In the genomic region with DNA sequence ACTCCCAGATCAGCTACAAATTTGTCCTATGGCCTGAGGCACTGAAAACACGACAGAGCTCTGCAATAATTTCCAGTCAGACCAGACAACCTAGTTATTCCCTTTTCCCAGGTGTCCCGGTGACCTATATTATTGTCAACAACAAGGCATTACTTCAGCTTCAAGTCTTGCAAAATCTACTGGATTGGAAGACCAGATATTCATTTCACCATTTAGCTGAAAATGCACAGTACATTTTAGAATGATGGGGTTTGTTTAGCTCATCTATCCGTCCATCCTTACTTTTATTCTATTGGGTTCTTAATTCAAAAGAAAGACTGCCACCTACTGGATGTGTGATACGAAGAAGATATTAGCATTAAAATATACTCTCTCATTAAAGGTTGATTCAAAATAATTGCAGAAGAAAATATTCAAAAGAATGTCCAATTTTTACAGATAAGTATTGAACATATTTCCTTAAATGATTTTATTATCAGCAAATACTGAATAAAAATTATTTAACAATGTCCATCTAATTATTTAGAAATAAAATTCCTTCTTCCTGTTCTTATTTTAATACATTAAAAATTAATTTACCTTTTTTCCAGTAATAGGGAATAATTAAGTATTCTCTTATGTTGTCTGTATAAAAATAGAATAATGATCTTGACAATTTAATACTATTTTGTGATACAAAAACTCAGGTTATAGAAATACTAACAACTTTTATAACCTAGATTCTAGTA, we compare ENCODE assay signal across 8 cellular contexts.
DNase-seq lines count a peak whose midpoint lies in the region; ATAC-seq and TF ChIP-seq lines count a peak whose summit lies in the region.

No MANE protein-coding gene starts in this region.

- no peaks in the 10 kb centered on the region for H3K9me3 Mint-ChIP-seq in WTC11

- CTCF ChIA-PET in WTC11 (lab: Charles Lee), result interaction anchor here (0.8 to 2.2 kb wide), 20 partner anchors 9 to 721 kb away, joined by 3 to 24 read pairs (median 4); no protein-coding TSS in a partner anchor

- H3K4me3 Mint-ChIP-seq in WTC11, result no peak overlapping the region

- no peak overlapping the region for H3K4me3 ChIP-seq in NB4 (ENCODE audit: low read depth, low read length)

- no peak for TF ChIP-seq POLR2A in NB4 (IDR thresholded peaks at IDR 0.05; ENCODE audit: extremely low read depth, insufficient read length)

- POLR2A ChIA-PET in WTC11 (lab: Charles Lee), result no interaction called here

- DNase-seq in EL (peak; percentile 50), NB4 (ENCODE audit: low read depth) (peak; percentile 32), WTC11 (ENCODE audit: low spot score) (no peak), kidney tubule cell (ENCODE audit: low spot score) (peak; percentile 45), iPS-NIHi11 (ENCODE audit: low spot score) (no peak)
- DNase-seq in stimulated activated CD4-positive, alpha-beta T cell treated with anti-CD3 and anti-CD28 coated beads, Interleukin-2, amount 100 ng/mL, for 48 hours, result no peak
- no peak for DNase-seq in stimulated activated naive CD4-positive, alpha-beta T cell (lab: John Stamatoyannopoulos, UW)

- TF ChIP-seq CTCF in NB4 (IDR thresholded peaks at IDR 0.05; ENCODE audit: low read depth, low read length) (no peak), WTC11 (IDR thresholded peaks at IDR 0.05) (0 out of 2 replicates have a peak, but pooled peaks have one; percentile 16)

- H3K27me3 Mint-ChIP-seq in WTC11 (ENCODE audit: low read depth), result no peaks in the 10 kb centered on the region

- ATAC-seq in WTC11, result no peak
- ATAC-seq in GM21786 (IDR thresholded peaks at IDR 0.05; ENCODE audit: unreplicated experiment), result no peak

- H3K4me1 Mint-ChIP-seq in WTC11, result 0 out of 2 replicates have a peak, but pooled peaks cover 2% of the 10 kb centered on the region

- no peaks in the 10 kb centered on the region for H3K36me3 Mint-ChIP-seq in WTC11

- H3K27ac Mint-ChIP-seq in WTC11, result no peak overlapping the region

TF ChIP-seq in WTC11, 78 proteins besides CTCF, POLR2A, EP300 and RAD21:
- TF ChIP-seq SOX15 (CRISPR knock-in tag; IDR thresholded peaks at IDR 0.05) (no peak), ZNF671 (CRISPR knock-in tag; IDR thresholded peaks at IDR 0.05) (no peak), MXD4 (CRISPR knock-in tag; IDR thresholded peaks at IDR 0.05; ENCODE audit: borderline replicate concordance) (no peak), GABPB1 (CRISPR knock-in tag; IDR thresholded peaks at IDR 0.05) (no peak), NFATC4 (CRISPR knock-in tag; IDR thresholded peaks at IDR 0.05) (no peak), MYBL2 (CRISPR knock-in tag; IDR thresholded peaks at IDR 0.05) (no peak), ZNF396 (CRISPR knock-in tag; IDR thresholded peaks at IDR 0.05; ENCODE audit: borderline replicate concordance) (no peak), SMAD3 (CRISPR knock-in tag; IDR thresholded peaks at IDR 0.05; ENCODE audit: borderline replicate concordance) (no peak), FOXJ3 (CRISPR knock-in tag; IDR thresholded peaks at IDR 0.05; ENCODE audit: borderline replicate concordance) (no peak), ETV6 (CRISPR knock-in tag; IDR thresholded peaks at IDR 0.05) (no peak), EMX1 (CRISPR knock-in tag; IDR thresholded peaks at IDR 0.05) (no peak), ZNF416 (CRISPR knock-in tag; IDR thresholded peaks at IDR 0.05) (no peak), OVOL2 (CRISPR knock-in tag; IDR thresholded peaks at IDR 0.05; ENCODE audit: borderline replicate concordance) (no peak)
- TF ChIP-seq, protein P1, sequence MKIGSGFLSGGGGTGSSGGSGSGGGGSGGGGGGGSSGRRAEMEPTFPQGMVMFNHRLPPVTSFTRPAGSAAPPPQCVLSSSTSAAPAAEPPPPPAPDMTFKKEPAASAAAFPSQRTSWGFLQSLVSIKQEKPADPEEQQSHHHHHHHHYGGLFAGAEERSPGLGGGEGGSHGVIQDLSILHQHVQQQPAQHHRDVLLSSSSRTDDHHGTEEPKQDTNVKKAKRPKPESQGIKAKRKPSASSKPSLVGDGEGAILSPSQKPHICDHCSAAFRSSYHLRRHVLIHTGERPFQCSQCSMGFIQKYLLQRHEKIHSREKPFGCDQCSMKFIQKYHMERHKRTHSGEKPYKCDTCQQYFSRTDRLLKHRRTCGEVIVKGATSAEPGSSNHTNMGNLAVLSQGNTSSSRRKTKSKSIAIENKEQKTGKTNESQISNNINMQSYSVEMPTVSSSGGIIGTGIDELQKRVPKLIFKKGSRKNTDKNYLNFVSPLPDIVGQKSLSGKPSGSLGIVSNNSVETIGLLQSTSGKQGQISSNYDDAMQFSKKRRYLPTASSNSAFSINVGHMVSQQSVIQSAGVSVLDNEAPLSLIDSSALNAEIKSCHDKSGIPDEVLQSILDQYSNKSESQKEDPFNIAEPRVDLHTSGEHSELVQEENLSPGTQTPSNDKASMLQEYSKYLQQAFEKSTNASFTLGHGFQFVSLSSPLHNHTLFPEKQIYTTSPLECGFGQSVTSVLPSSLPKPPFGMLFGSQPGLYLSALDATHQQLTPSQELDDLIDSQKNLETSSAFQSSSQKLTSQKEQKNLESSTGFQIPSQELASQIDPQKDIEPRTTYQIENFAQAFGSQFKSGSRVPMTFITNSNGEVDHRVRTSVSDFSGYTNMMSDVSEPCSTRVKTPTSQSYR (CRISPR knock-in tag; IDR thresholded peaks at IDR 0.05), result no peak

Comparison
In these comparisons a context has a peak if more than half of its experiments do, and no peak if none do; other contexts are left out.
1. DNase-seq: peak in EL (single experiment), NB4 (single experiment) and kidney tubule cell (single experiment); none in WTC11 (single experiment), iPS-NIHi11 (single experiment), stimulated activated CD4-positive, alpha-beta T cell treated with anti-CD3 and anti-CD28 coated beads, Interleukin-2, amount 100 ng/mL, for 48 hours (0 of 2) and stimulated activated naive CD4-positive, alpha-beta T cell (0 of 6).